7 cellular contexts compared by ENCODE assay signal in the genomic region with DNA sequence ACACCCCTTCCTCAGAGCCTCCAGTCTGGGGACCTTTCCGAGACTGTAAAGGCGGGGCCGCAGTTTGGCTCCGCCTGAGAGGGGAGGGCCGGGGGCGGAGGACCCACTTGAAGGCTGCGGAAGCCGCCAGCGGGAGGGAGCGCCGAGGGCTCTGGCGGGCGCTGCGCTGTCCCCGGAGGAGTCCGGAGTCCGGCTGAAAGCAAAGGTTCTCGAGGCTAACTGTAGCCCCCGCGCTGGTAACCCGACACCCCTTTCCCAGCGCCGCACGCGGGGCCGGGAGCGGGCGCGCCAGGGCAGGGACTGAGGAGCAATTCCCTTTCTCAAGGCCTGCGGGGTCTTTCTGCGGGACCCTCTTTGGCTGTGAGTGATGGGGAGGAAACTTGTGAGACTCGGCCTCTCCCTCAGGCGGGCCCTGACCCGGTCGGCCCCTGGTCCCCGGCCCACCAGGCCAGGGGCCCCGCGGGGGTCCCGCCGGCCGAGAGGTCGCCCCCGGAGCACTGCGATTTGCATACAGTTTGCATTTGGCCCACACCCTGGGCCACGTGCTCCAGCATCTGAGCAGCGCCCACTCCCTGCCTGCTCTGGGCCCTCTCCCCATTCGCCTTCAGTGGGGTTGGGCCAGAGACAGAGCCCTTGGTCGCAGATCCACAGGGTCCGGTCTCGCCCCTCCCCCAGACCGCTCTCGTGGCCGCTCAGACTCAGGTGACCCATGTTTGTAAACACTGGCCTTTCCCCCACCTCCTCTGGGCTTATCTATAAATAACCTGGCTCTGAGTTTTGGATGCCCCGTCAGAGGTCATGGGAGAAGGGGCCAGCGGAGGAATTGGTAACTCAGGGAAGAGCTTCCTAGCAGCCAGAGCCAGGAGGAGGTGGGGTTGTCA. TPM values are rescaled to one million over a fixed set of nuclear protein-coding genes. Genes with fewer than 3 reads are reported as not detected.
DNase-seq lines count a peak whose midpoint lies in the region; ATAC-seq and TF ChIP-seq lines count a peak whose summit lies in the region.

No MANE protein-coding gene starts in this region.

- POLR2A ChIA-PET in activated CD4-positive, alpha-beta memory T cell treated with anti-CD3 and anti-CD28 coated beads for 36 hours (lab: Charles Lee), result no interaction called here

- H3K27ac Mint-ChIP-seq in activated CD4-positive, alpha-beta memory T cell treated with anti-CD3 and anti-CD28 coated beads for 36 hours, result no peak overlapping the region

- peak; percentile 73 for ATAC-seq in GM19397 (IDR thresholded peaks at IDR 0.05; ENCODE audit: unreplicated experiment)
- ATAC-seq in GM21723 (IDR thresholded peaks at IDR 0.05; ENCODE audit: unreplicated experiment), result no peak

- no peaks in the 10 kb centered on the region for H3K9me3 Mint-ChIP-seq in activated CD4-positive, alpha-beta memory T cell treated with anti-CD3 and anti-CD28 coated beads for 36 hours

- peak overlapping the region; percentile 31 for H3K4me3 ChIP-seq in lower leg skin (ENCODE audit: low read depth, poor library complexity, severe bottlenecking)

- peak overlapping the region; percentile 70 for H3K4me3 Mint-ChIP-seq in activated CD4-positive, alpha-beta memory T cell treated with anti-CD3 and anti-CD28 coated beads for 36 hours

- peaks cover 9% of the 10 kb centered on the region for H3K27me3 Mint-ChIP-seq in activated CD4-positive, alpha-beta memory T cell treated with anti-CD3 and anti-CD28 coated beads for 36 hours

- H3K4me1 Mint-ChIP-seq in activated CD4-positive, alpha-beta memory T cell treated with anti-CD3 and anti-CD28 coated beads for 36 hours (ENCODE audit: low read depth), result peaks cover 7% of the 10 kb centered on the region

- intact Hi-C loops in activated CD4-positive, alpha-beta memory T cell treated with anti-CD3 and anti-CD28 coated beads for 36 hours (cut with micrococcal nuclease), result no loop called here
- intact Hi-C loops in lower leg skin (cut with DNase I; ENCODE audit: low total_unique reads), result no loop called here

- WGBS in lower leg skin, 2 donors, result 0 to 3% methylated on average over 29 to 36 of the region's 55 CpGs

- H3K36me3 Mint-ChIP-seq in activated CD4-positive, alpha-beta memory T cell treated with anti-CD3 and anti-CD28 coated beads for 36 hours, result no peaks in the 10 kb centered on the region

- peak; percentile 83 for DNase-seq in NCI-H2196 (lab: John Stamatoyannopoulos, UW; ENCODE audit: unreplicated experiment)
- peak; percentile 86 for DNase-seq in activated CD4-positive, alpha-beta memory T cell treated with anti-CD3 and anti-CD28 coated beads for 36 hours
- peak; percentile 96 for DNase-seq in ecto neural progenitor cell (ENCODE audit: low spot score)
- DNase-seq in lower leg skin (ENCODE audit: low spot score in 2 of 2), result peak; percentile 68 to 94
- peak; percentile 75 for DNase-seq in stimulated activated CD4-positive, alpha-beta T cell treated with anti-CD3 and anti-CD28 coated beads, Interleukin-4, amount 100 ng/mL, for 24 hours

- TF ChIP-seq CTCF in lower leg skin (IDR thresholded peaks at IDR 0.05), result no peak

- no peak for TF ChIP-seq POLR2A in lower leg skin (IDR thresholded peaks at IDR 0.05)

- CTCF ChIA-PET in activated CD4-positive, alpha-beta memory T cell treated with anti-CD3 and anti-CD28 coated beads for 36 hours (lab: Charles Lee), result no interaction called here

RNA-seq across cellular contexts. Expression of gene ART5, which starts 0.5 kb away (rescaled TPM):
- total RNA-seq in activated CD4-positive, alpha-beta memory T cell treated with anti-CD3 and anti-CD28 coated beads for 36 hours, result not detected
- total RNA-seq in lower leg skin, result 1 to 10 TPM in 3 of 4 donors, under 1 TPM in 1; 0.25 to 3.2 (median 2.5) TPM

RNA-seq across cellular contexts. Expression of gene ART1, which starts 2.6 kb away (rescaled TPM):
- total RNA-seq in activated CD4-positive, alpha-beta memory T cell treated with anti-CD3 and anti-CD28 coated beads for 36 hours, result not detected
- not detected for total RNA-seq in lower leg skin

RNA-seq across cellular contexts. Expression of gene CHRNA10, which starts 28.9 kb away (rescaled TPM):
- 1 to 10 TPM in 1 of 2 experiments, under 1 TPM in 1; 0.57 to 1.0 TPM for total RNA-seq in activated CD4-positive, alpha-beta memory T cell treated with anti-CD3 and anti-CD28 coated beads for 36 hours
- 1 to 10 TPM in 1 of 4 donors, not detected in 3; 1.1 TPM for total RNA-seq in lower leg skin
